In genomic region chr11:1520987-1521349, GRCh38 we compare ENCODE assay signal across 25 cellular contexts. TPM values are rescaled to one million over a fixed set of nuclear protein-coding genes. Genes with fewer than 3 reads are reported as not detected.
A peak's percentile ranks its signal among the peaks of the same experiment; 100 is the strongest.
DNase-seq lines count a peak whose midpoint lies in the region; ATAC-seq, FAIRE-seq and TF ChIP-seq lines count a peak whose summit lies in the region.
"Had no signal": no experiment of that assay in that cellular context is flagged by ENCODE, and none has a peak within 500 bp of the region (broad histone marks: within the 10 kb centered on the region; RNA-seq: fewer than 3 reads in every experiment).

No MANE protein-coding gene starts in this region.

- H3T11ph ChIP-seq in H9 (ENCODE audit: low read length) = no peak overlapping the region

- no peak overlapping the region for H2AK5ac ChIP-seq in H9 (ENCODE audit: insufficient read length, low read length)

- RAD21 ChIA-PET in GM12878 (lab: Charles Lee; ENCODE audit: unreplicated experiment) = interaction anchor here (0.6 to 2.1 kb wide), 2 partner anchors 53 to 87 kb away, joined by 3 to 11 read pairs; no protein-coding TSS in a partner anchor

- H3K79me2 ChIP-seq in GM12878 (ENCODE audit: control insufficient read depth, insufficient read depth, low read length) = peaks cover 4% of the 10 kb centered on the region
- no peaks in the 10 kb centered on the region for H3K79me2 ChIP-seq in H9 (ENCODE audit: insufficient read depth, low read length)

- H3K9me3 Mint-ChIP-seq in IgD-negative memory B cell = no peaks in the 10 kb centered on the region
- H3K9me3 Mint-ChIP-seq in H9 = no peaks in the 10 kb centered on the region
- H3K9me3 Mint-ChIP-seq: T-helper 2 cell treated with Interferon-gamma antibody and Interleukin-4, amounts not matched to agents 5 μg/mL and 100 μg/mL, for 36 hours had no signal

- H3K79me1 ChIP-seq in H9 (ENCODE audit: insufficient read depth, low read depth, low read length, poor library complexity, severe bottlenecking) = peaks cover 2% of the 10 kb centered on the region

- H3K18ac ChIP-seq in H9 (ENCODE audit: insufficient read length, low read depth, low read length) = no peak overlapping the region

- no TSS peak for BruUV-seq in GM12878 (replicated peaks; lab: Mats Ljungman, UMichigan)

- no peak for DNase-seq in GM12878 (ENCODE audit: low read depth, low spot score)
- peak; percentile 56 for DNase-seq in left ventricle myocardium superior
- DNase-seq in body of pancreas = no peak
- DNase-seq in H9 = no peak
- DNase-seq: activated CD8-positive, alpha-beta memory T cell treated with anti-CD3 and anti-CD28 coated beads, Interleukin-2, amount 50 U/mL, for 4 hours; cortex of kidney; DND-41; foreskin melanocyte; HCEC 1CT; KBM-7; left colon; MV-4-11; NCI-H2081 treated with DMSO at 0.1 percent for 48 hours; NCI-H524 treated with DMSO at 0.1 percent for 48 hours; OCI-M1 had no signal

- no peak for TF ChIP-seq RAD21 in GM12878 (IDR thresholded peaks at IDR 0.05; ENCODE audit: insufficient read depth, low read depth, low read length)

- no peak overlapping the region for H4K5ac ChIP-seq in H9 (ENCODE audit: insufficient read length, low read depth, low read length)

- H3K27ac Mint-ChIP-seq in IgD-negative memory B cell (peak overlapping the region; percentile 62 to 96 (median 85)), H9 (peak overlapping the region in 1 of 3 experiments; percentile 19; a peak in 2 of 7 replicates)
- H3K27ac Mint-ChIP-seq: T-helper 2 cell treated with Interferon-gamma antibody and Interleukin-4, amounts not matched to agents 5 μg/mL and 100 μg/mL, for 36 hours had no signal

- H3K4me2 ChIP-seq in BLaER1 (peak overlapping the region; percentile 84), GM12878 (ENCODE audit: control insufficient read depth, insufficient read depth) (peak overlapping the region; percentile 67), H9 (ENCODE audit: insufficient read depth, insufficient read length, low read length) (no peak overlapping the region)

- TF ChIP-seq CTCF in GM12878 (IDR thresholded peaks at IDR 0.05 in 2 of 3, conservative IDR thresholded peaks at IDR 0.05 in 1 of 3; ENCODE audit: control insufficient read depth in 2 of 3, extremely low read depth in 1 of 3, insufficient read depth in 1 of 3, low read depth in 3 of 3, low read length in 3 of 3) (no peak), body of pancreas (IDR thresholded peaks at IDR 0.05) (no peak), H9 (conservative IDR thresholded peaks at IDR 0.05) (no peak)

- no peak overlapping the region for H2BK12ac ChIP-seq in H9 (ENCODE audit: insufficient read length, low read depth, low read length)

- no peak overlapping the region for H2BK15ac ChIP-seq in H9 (ENCODE audit: low read depth, low read length)

- no peak for TF ChIP-seq POLR2A in GM12878 (IDR thresholded peaks at IDR 0.05; ENCODE audit: low read depth, low read length)
- no peak for TF ChIP-seq POLR2A in body of pancreas (IDR thresholded peaks at IDR 0.05)
- TF ChIP-seq POLR2A in GM18505 (IDR thresholded peaks at IDR 0.05; ENCODE audit: borderline replicate concordance, extremely low read depth, insufficient read depth, insufficient read length) = no peak

- H2BK20ac ChIP-seq in H9 (ENCODE audit: low read depth, low read length, poor library complexity, severe bottlenecking) = no peak overlapping the region

- no peak overlapping the region for H4K91ac ChIP-seq in H9 (ENCODE audit: insufficient read length, low read depth, low read length)

- no peak overlapping the region for H3K14ac ChIP-seq in H9 (ENCODE audit: insufficient read depth, low read length)

- no peak overlapping the region for H2AFZ ChIP-seq in GM12878 (ENCODE audit: control insufficient read depth, low read depth, low read length)
- H2AFZ ChIP-seq in H9 (ENCODE audit: low read length) = no peak overlapping the region

- H3K23ac ChIP-seq in H9 (ENCODE audit: insufficient read length, low read depth, low read length) = no peak overlapping the region

- in situ Hi-C loops in GM12878 (cut with MboI) = no loop called here

- no peak overlapping the region for H3K4ac ChIP-seq in H9 (ENCODE audit: low read depth, low read length)

- intact Hi-C loops in GM12878 (cut with micrococcal nuclease; ENCODE audit: unreplicated experiment) (no loop called here), left ventricle myocardium superior (cut with micrococcal nuclease) (no loop called here), body of pancreas (cut with DNase I) (no loop called here)

- TF ChIP-seq EP300 in GM12878 (IDR thresholded peaks at IDR 0.05; ENCODE audit: borderline replicate concordance in 1 of 2, control insufficient read depth in 1 of 2, low read depth in 2 of 2, low read length in 2 of 2) = no peak

- H3K27me3 Mint-ChIP-seq in IgD-negative memory B cell (peaks cover 2% of the 10 kb centered on the region), H9 (ENCODE audit: low read depth) (no peaks in the 10 kb centered on the region)

- H3K9me3 ChIP-seq in BLaER1 = no peaks in the 10 kb centered on the region
- no peaks in the 10 kb centered on the region for H3K9me3 ChIP-seq in GM12878 (replicated peaks; ENCODE audit: control insufficient read depth, insufficient read depth, low read length)
- no peaks in the 10 kb centered on the region for H3K9me3 ChIP-seq in body of pancreas
- no peaks in the 10 kb centered on the region for H3K9me3 ChIP-seq in H9 (ENCODE audit: control insufficient read depth, low read depth, low read length)
- H3K9me3 ChIP-seq: ascending aorta, SJSA1 had no signal

- no peak for FAIRE-seq in GM12878 (lab: Jason Lieb, UNC)
- FAIRE-seq: urothelium cell line had no signal

- WGBS in GM12878 (ENCODE audit: insufficient coverage, insufficient replicate concordance, low lambda C conversion rate, missing lambda C conversion rate) = 89% methylated on average over 14 of the region's 14 CpGs
- 68 to 71% methylated on average over 14 of the region's 14 CpGs for WGBS in body of pancreas, 2 donors
- WGBS in H9 (ENCODE audit: extremely low coverage, insufficient read length, low lambda C conversion rate) = no CpG with 5 or more reads among the region's 14 CpGs

- peaks cover 4% of the 10 kb centered on the region for H3K36me3 Mint-ChIP-seq in IgD-negative memory B cell
- H3K36me3 Mint-ChIP-seq in H9 (ENCODE audit: insufficient read depth in 1 of 3, low read depth in 3 of 3) = no peaks in the 10 kb centered on the region

- H4K20me1 ChIP-seq in BLaER1 (peaks cover 100% of the 10 kb centered on the region), GM12878 (ENCODE audit: control insufficient read depth, insufficient read depth) (no peaks in the 10 kb centered on the region), H9 (ENCODE audit: control insufficient read depth, insufficient read depth, insufficient read length) (no peaks in the 10 kb centered on the region)

- H3K27ac ChIP-seq in BLaER1 (peak overlapping the region; percentile 22), GM12878 (ENCODE audit: control insufficient read depth, insufficient read depth) (peak overlapping the region; percentile 62), body of pancreas (no peak overlapping the region), H9 (ENCODE audit: insufficient read length, low read depth, low read length) (no peak overlapping the region)
- H3K27ac ChIP-seq: ascending aorta, epithelial cell of prostate, SJSA1 had no signal

- CTCF ChIA-PET in GM12878 (lab: Yijun Ruan, JAX) = interaction anchor here (0.7 to 2.0 kb wide), 3 partner anchors 28 to 57 kb away, joined by 3 to 9 read pairs (median 5); no protein-coding TSS in a partner anchor

- H2BK120ac ChIP-seq in H9 (ENCODE audit: low read depth, low read length, poor library complexity, severe bottlenecking) = no peak overlapping the region

- POLR2A ChIA-PET in GM12878 (lab: Charles Lee) = interaction anchor here (0.9 to 1.8 kb wide), 2 partner anchors 14 to 16 kb away, joined by 3 to 6 read pairs; no protein-coding TSS in a partner anchor

- SMC1A ChIA-PET in GM12878 (lab: Charles Lee; ENCODE audit: uncharacterized antibody, unreplicated experiment) = interaction anchor here (1.2 to 1.8 kb wide), 2 partner anchors 54 to 56 kb away, joined by 3 to 8 read pairs; no protein-coding TSS in a partner anchor

- no peaks in the 10 kb centered on the region for H3K36me3 ChIP-seq in BLaER1
- peaks cover 0 to 1% of the 10 kb centered on the region in 2 experiments; a peak in 1 of 4 replicates for H3K36me3 ChIP-seq in GM12878 (ENCODE audit: control insufficient read depth in 2 of 2, insufficient read depth in 2 of 2, low read length in 1 of 2)
- no peaks in the 10 kb centered on the region for H3K36me3 ChIP-seq in body of pancreas (replicated peaks in 1 of 2; ENCODE audit: insufficient read depth in 1 of 2, low read depth in 2 of 2)
- H3K36me3 ChIP-seq: ascending aorta, SJSA1 had no signal

- H3K9ac ChIP-seq in BLaER1 (peak overlapping the region; percentile 41; the same call in 1 of the 2 replicates), GM12878 (ENCODE audit: control insufficient read depth, insufficient read depth, low read length) (no peak overlapping the region), H9 (ENCODE audit: extremely low read depth, insufficient read length, low read length) (no peak overlapping the region)

- H3K27me3 ChIP-seq in BLaER1 (no peaks in the 10 kb centered on the region), GM12878 (replicated peaks in 1 of 2; ENCODE audit: control insufficient read depth in 2 of 2, insufficient read depth in 2 of 2, low read length in 1 of 2) (no peaks in the 10 kb centered on the region), body of pancreas (no peaks in the 10 kb centered on the region), H9 (ENCODE audit: insufficient read depth, low read length) (0 out of 2 replicates have a peak, but pooled peaks cover 1% of the 10 kb centered on the region)
- H3K27me3 ChIP-seq: ascending aorta, SJSA1 had no signal

- H3K23me2 ChIP-seq in H9 (ENCODE audit: insufficient read length, low read depth, low read length, poor library complexity, severe bottlenecking) = no peaks in the 10 kb centered on the region

- H4K8ac ChIP-seq in H9 (replicated peaks; ENCODE audit: insufficient read length, low read depth, low read length) = no peak overlapping the region

- no peak overlapping the region for H2BK5ac ChIP-seq in H9 (ENCODE audit: insufficient read length, low read length)

- H3K4me3 ChIP-seq in BLaER1 = peak overlapping the region; percentile 47
- no peak overlapping the region for H3K4me3 ChIP-seq in GM12878
- H3K4me3 ChIP-seq in body of pancreas = no peak overlapping the region
- H3K4me3 ChIP-seq: ascending aorta, SJSA1 had no signal

- H3K4me1 ChIP-seq in BLaER1 = peaks cover 98% of the 10 kb centered on the region
- H3K4me1 ChIP-seq in GM12878 (ENCODE audit: control insufficient read depth, insufficient read depth, low read length) = peaks cover 10% of the 10 kb centered on the region
- peaks cover under 1% of the 10 kb centered on the region for H3K4me1 ChIP-seq in body of pancreas
- no peaks in the 10 kb centered on the region for H3K4me1 ChIP-seq in H9 (ENCODE audit: insufficient read depth, low read length)
- H3K4me1 ChIP-seq: SJSA1 had no signal

- H3K4me1 Mint-ChIP-seq in IgD-negative memory B cell = peaks cover 29 to 52% (median 45%) of the 10 kb centered on the region in 3 donors
- H3K4me1 Mint-ChIP-seq in H9 = peaks cover 3 to 15% of the 10 kb centered on the region in 2 experiments; a peak in 3 of 4 replicates

- H3K56ac ChIP-seq in H9 (ENCODE audit: insufficient read length, low read depth, low read length) = no peak overlapping the region

- ATAC-seq in GM12878 (peak; percentile 53), left ventricle myocardium superior (peak; percentile 53), GM21825 (IDR thresholded peaks at IDR 0.05; ENCODE audit: unreplicated experiment) (no peak), body of pancreas (no peak), GM18505 (IDR thresholded peaks at IDR 0.05; ENCODE audit: unreplicated experiment) (no peak)
- ATAC-seq: left colon, sciatic nerve had no signal

- H3K4me3 Mint-ChIP-seq in IgD-negative memory B cell = peak overlapping the region in 2 of 4 donors; percentile 10 to 93
- no peak overlapping the region for H3K4me3 Mint-ChIP-seq in H9
- H3K4me3 Mint-ChIP-seq: T-helper 2 cell treated with Interferon-gamma antibody and Interleukin-4, amounts not matched to agents 5 μg/mL and 100 μg/mL, for 36 hours had no signal

RNA-seq across cellular contexts. Expression of gene MOB2, which starts 34.4 kb away (rescaled TPM):
- 42.0 TPM for polyA plus RNA-seq in IgD-negative memory B cell
- total RNA-seq in GM12878 (2013; cell fraction: nucleolus; rRNA removed) = 18.9 and 20.5 TPM in 2 replicates
- total RNA-seq in GM12878 (2014; rRNA removed) = 12.2 and 12.9 TPM in 2 replicates
- 13.5 and 13.9 TPM in 2 replicates for total RNA-seq in GM12878 (2014; rRNA removed; fragmentation: Illumina TruSeq; extraction: Trizol)
- 15.1 and 17.3 TPM in 2 replicates for total RNA-seq in GM12878 (2021)
- polyA plus RNA-seq in GM12878 (2011; ENCODE audit: low read depth) = 5.9 TPM
- 21.8 and 34.6 TPM in 2 replicates for polyA plus RNA-seq in GM12878 (2011; rRNA removed)
- 50.0 and 55.6 TPM in 2 replicates for polyA plus RNA-seq in GM12878 (2011; cell fraction: cytosol; rRNA removed)
- 52.1 and 59.3 TPM in 2 replicates for polyA plus RNA-seq in GM12878 (2011; cell fraction: nucleus; rRNA removed)
- polyA plus RNA-seq in GM12878 (2012) = 20.1 and 22.8 TPM in 2 replicates
- polyA plus RNA-seq in GM12878 (2014; fragmentation: Illumina TruSeq; extraction: Trizol) = 12.6 and 21.1 TPM in 2 replicates
- polyA plus RNA-seq in GM12878 (2014; fragmentation: Nextera tagmentation; extraction: Ambion mirVana) = under 1 TPM; 0.10 to 0.49 TPM
- polyA plus RNA-seq in GM12878 (2014; rRNA removed) = 19.1 and 21.9 TPM in 2 replicates
- 10 to 100 TPM; 15.8 to 17.6 TPM for polyA plus RNA-seq in GM12878 (2016; fragmentation: Nextera tagmentation; extraction: Ambion mirVana)
- polyA minus RNA-seq in GM12878 (2011; rRNA and poly(A)+ RNA removed) = 30.4 and 31.2 TPM in 2 replicates
- 8.6 and 9.0 TPM in 2 replicates for polyA minus RNA-seq in GM12878 (2011; cell fraction: cytosol; rRNA and poly(A)+ RNA removed)
- 11.4 and 19.9 TPM in 2 replicates for polyA minus RNA-seq in GM12878 (2011; cell fraction: nucleus; rRNA and poly(A)+ RNA removed)
- 52.8 TPM for total RNA-seq in left ventricle myocardium superior
- 10 to 100 TPM; 11.4 to 31.3 TPM for total RNA-seq in body of pancreas
- total RNA-seq in H9 (2021) = 22.7 and 24.2 TPM in 2 replicates

RNA-seq across cellular contexts. Expression of gene DUSP8, which starts 51.1 kb away (rescaled TPM):
- polyA plus RNA-seq in IgD-negative memory B cell = 1.2 TPM
- 0.17 and 0.58 TPM in 2 replicates for total RNA-seq in GM12878 (2013; cell fraction: nucleolus; rRNA removed)
- total RNA-seq in GM12878 (2014; rRNA removed) = not detected in 2 replicates
- total RNA-seq in GM12878 (2014; rRNA removed; fragmentation: Illumina TruSeq; extraction: Trizol) = not detected in 2 replicates
- 0.21 and 0.38 TPM in 2 replicates for total RNA-seq in GM12878 (2021)
- 0.30 TPM for polyA plus RNA-seq in GM12878 (2011; ENCODE audit: low read depth)
- 0.26 and 1.7 TPM in 2 replicates for polyA plus RNA-seq in GM12878 (2011; rRNA removed)
- polyA plus RNA-seq in GM12878 (2011; cell fraction: cytosol; rRNA removed) = 1.1 and 1.7 TPM in 2 replicates
- 2.1 and 3.6 TPM in 2 replicates for polyA plus RNA-seq in GM12878 (2011; cell fraction: nucleus; rRNA removed)
- polyA plus RNA-seq in GM12878 (2012) = 1.00 and 1.8 TPM in 2 replicates
- polyA plus RNA-seq in GM12878 (2014; fragmentation: Illumina TruSeq; extraction: Trizol) = 0.04 TPM in 1 of 2 replicates, not detected in the other
- not detected for polyA plus RNA-seq in GM12878 (2014; fragmentation: Nextera tagmentation; extraction: Ambion mirVana)
- polyA plus RNA-seq in GM12878 (2014; rRNA removed) = 0.09 and 0.14 TPM in 2 replicates
- polyA plus RNA-seq in GM12878 (2016; fragmentation: Nextera tagmentation; extraction: Ambion mirVana) = not detected
- polyA minus RNA-seq in GM12878 (2011; rRNA and poly(A)+ RNA removed) = 0.21 and 0.51 TPM in 2 replicates
- 0.27 TPM in 1 of 2 replicates, not detected in the other for polyA minus RNA-seq in GM12878 (2011; cell fraction: cytosol; rRNA and poly(A)+ RNA removed)
- polyA minus RNA-seq in GM12878 (2011; cell fraction: nucleus; rRNA and poly(A)+ RNA removed) = 0.36 and 0.38 TPM in 2 replicates
- total RNA-seq in left ventricle myocardium superior = 7.7 TPM
- total RNA-seq in body of pancreas = 10 to 100 TPM in 1 of 2 donors, 1 to 10 TPM in 1; 7.0 to 19.1 TPM
- 3.2 and 4.4 TPM in 2 replicates for total RNA-seq in H9 (2021)

Comparison
In these comparisons a context has a peak if more than half of its experiments do, and no peak if none do; other contexts are left out.
1. H3K27ac ChIP-seq: peak in BLaER1 (single experiment) and GM12878 (single experiment); none in body of pancreas (0 of 4) and H9 (single experiment).
2. ATAC-seq: peak in GM12878 (single experiment) and left ventricle myocardium superior (single experiment); none in GM21825 (single experiment), body of pancreas (single experiment) and GM18505 (single experiment).